ENCODE assay signal across 8 cellular contexts in genomic region chr17:20063665-20064648, GRCh38. TPM values are rescaled to one million over a fixed set of nuclear protein-coding genes. Genes with fewer than 3 reads are reported as not detected.
A peak's percentile ranks its signal among the peaks of the same experiment; 100 is the strongest.
DNase-seq lines count a peak whose midpoint lies in the region; ATAC-seq and TF ChIP-seq lines count a peak whose summit lies in the region.

No MANE protein-coding gene starts in this region.

- H3K9me3 ChIP-seq in body of pancreas = no peaks in the 10 kb centered on the region

- peaks cover 13% of the 10 kb centered on the region for H3K4me1 ChIP-seq in body of pancreas

- H3K27ac Mint-ChIP-seq in CD14-positive monocyte = peak overlapping the region; percentile 93 to 99 (median 96)

- no peaks in the 10 kb centered on the region for H3K27me3 ChIP-seq in body of pancreas

- no peaks in the 10 kb centered on the region for H3K36me3 ChIP-seq in body of pancreas (replicated peaks in 1 of 2; ENCODE audit: insufficient read depth in 1 of 2, low read depth in 2 of 2)

- H3K27me3 Mint-ChIP-seq in CD14-positive monocyte (ENCODE audit: low read depth in 3 of 3) = peaks cover 0 to 2% (median 0%) of the 10 kb centered on the region in 3 donors

- peak overlapping the region; percentile 67 to 89 for H3K4me3 Mint-ChIP-seq in CD14-positive monocyte

- TF ChIP-seq CTCF in CD14-positive monocyte (IDR thresholded peaks at IDR 0.05) (no peak), body of pancreas (IDR thresholded peaks at IDR 0.05) (no peak)

- H3K27ac ChIP-seq in body of pancreas (peak overlapping the region in 2 of 4 donors; percentile 22 to 56), temporal lobe (ENCODE audit: low read depth, low read length) (peak overlapping the region; percentile 56)

- H3K36me3 Mint-ChIP-seq in CD14-positive monocyte = no peaks in the 10 kb centered on the region

- H3K4me1 Mint-ChIP-seq in CD14-positive monocyte = peaks cover 59% of the 10 kb centered on the region

- DNase-seq in CD14-positive monocyte (ENCODE audit: low spot score) (peak; percentile 73), NCI-H1694 (lab: John Stamatoyannopoulos, UW) (peak; percentile 85), body of pancreas (peak; percentile 45 to 76 (median 58)), kidney tubule cell (ENCODE audit: low spot score) (peak; percentile 91), SHP77 treated with DMSO at 0.1 percent for 48 hours (lab: John Stamatoyannopoulos, UW) (no peak), NAMALWA (ENCODE audit: low spot score) (no peak)

- intact Hi-C loops in CD14-positive monocyte (cut with micrococcal nuclease) (loop anchor here (5.0 kb wide), 1 partner anchor 37 kb away; no protein-coding TSS in a partner anchor), body of pancreas (cut with DNase I) (no loop called here)

- peak; percentile 56 for ATAC-seq in GM21367 (IDR thresholded peaks at IDR 0.05; ENCODE audit: unreplicated experiment)
- peak; percentile 62 for ATAC-seq in body of pancreas

- H3K9me3 Mint-ChIP-seq in CD14-positive monocyte = no peaks in the 10 kb centered on the region

- 59 to 60% methylated on average over 12 of the region's 12 CpGs for WGBS in body of pancreas, 2 donors

- H3K4me3 ChIP-seq in body of pancreas = no peak overlapping the region

- TF ChIP-seq POLR2A in body of pancreas (IDR thresholded peaks at IDR 0.05) = no peak

RNA-seq across cellular contexts. Expression of gene SPECC1, which starts 54.8 kb away (rescaled TPM):
- polyA plus RNA-seq in CD14-positive monocyte = 10 to 100 TPM; 36.0 to 50.5 TPM
- total RNA-seq in body of pancreas (10 to 100 TPM; 15.8 to 17.4 TPM), temporal lobe (45.2 TPM)

Comparison
In these comparisons a context has a peak if more than half of its experiments do, and no peak if none do; other contexts are left out.
1. DNase-seq: peak in CD14-positive monocyte (single experiment), NCI-H1694 (single experiment), body of pancreas (4 of 4) and kidney tubule cell (single experiment); none in SHP77 treated with DMSO at 0.1 percent for 48 hours (single experiment) and NAMALWA (single experiment).